In genomic region chrX:82782014-82782413, GRCh38 we compare ENCODE assay signal across 26 cellular contexts.
"Had no signal": no experiment of that assay in that cellular context is flagged by ENCODE, and none has a peak within 500 bp of the region (broad histone marks: within the 10 kb centered on the region; RNA-seq: fewer than 3 reads in every experiment).

No MANE protein-coding gene starts in this region.

- H3K9me3 ChIP-seq: suprapubic skin, testis, thoracic aorta, thyroid gland, tibial nerve, transverse colon, upper lobe of right lung, uterus, vagina had no signal

- FAIRE-seq: urothelium cell line had no signal

- H3K36me3 ChIP-seq: stomach, suprapubic skin, thoracic aorta, thyroid gland, tibial artery, tibial nerve, transverse colon, upper lobe of left lung, upper lobe of right lung, uterus, vagina had no signal

- H3K4me1 ChIP-seq: stomach, suprapubic skin, testis, thyroid gland, tibial artery, tibial nerve, transverse colon, upper lobe of left lung, upper lobe of right lung, uterus, vagina had no signal

- H3K4me3 ChIP-seq: stomach, suprapubic skin, testis, thoracic aorta, thyroid gland, tibial artery, tibial nerve, transverse colon, upper lobe of left lung, upper lobe of right lung, uterus, vagina had no signal

- H3K27ac ChIP-seq: stomach, suprapubic skin, testis, thoracic aorta, thyroid gland, tibial artery, tibial nerve, transverse colon, upper lobe of left lung, upper lobe of right lung, uterus, vagina had no signal

- DNase-seq: stimulated activated CD4-positive, alpha-beta T cell treated with anti-CD3 and anti-CD28 coated beads, Interleukin-2, amount 100 ng/mL, for 48 hours; stimulated activated CD4-positive, alpha-beta T cell treated with anti-CD3 and anti-CD28 coated beads, Interleukin-4, amount 100 ng/mL, for 1 hour; stimulated activated CD4-positive, alpha-beta T cell treated with anti-CD3 and anti-CD28 coated beads, Interleukin-4, amount 100 ng/mL, for 24 hours; stimulated activated CD4-positive, alpha-beta T cell treated with anti-CD3 and anti-CD28 coated beads, Interleukin-4, amount 100 ng/mL, for 4 hours; stimulated activated CD8-positive, alpha-beta memory T cell treated with anti-CD3 and anti-CD28 coated beads, Interleukin-4, amount 100 ng/mL, for 48 hours; stimulated activated naive B cell treated with anti-CD40 and anti-IgM and Interleukin-4, amounts not matched to agents 10 μg/mL and 1 μg/mL and 100 μg/mL, for 72 hours; stimulated activated naive CD4-positive, alpha-beta T cell; stimulated activated naive CD4-positive, alpha-beta T cell treated with Interleukin-2 at 50 U/mL for 16 hours; stimulated activated naive CD8-positive, alpha-beta T cell treated with anti-CD3 and anti-CD28 coated beads, Interleukin-15, amount 100 ng/mL, for 72 hours; stimulated activated naive CD8-positive, alpha-beta T cell treated with anti-CD3 and anti-CD28 coated beads, Interleukin-15, Interleukin-2, amounts not matched to agents 100 U/mL and 50 U/mL, for 24 hours; stomach; testis; thyroid gland; tibial artery; transverse colon; trophoblast cell; upper lobe of left lung; upper lobe of right lung; uterus had no signal

- ATAC-seq: stimulated activated effector memory CD8-positive, alpha-beta T cell treated with anti-CD3 and anti-CD28 coated beads, Interleukin-12 subunit alpha, Interleukin-12 subunit beta, amount 100 ng/mL, for 72 hours; stimulated activated memory B cell treated with anti-CD40 and anti-IgM and Interleukin-4, amounts not matched to agents 10 μg/mL and 1 μg/mL and 100 μg/mL, for 72 hours; stimulated activated naive B cell treated with anti-CD40 and anti-IgM and Interleukin-4, amounts not matched to agents 10 μg/mL and 1 μg/mL and 100 μg/mL, for 72 hours; stimulated activated naive CD8-positive, alpha-beta T cell treated with anti-CD3 and anti-CD28 coated beads, Interleukin-15, amount 100 ng/mL, for 72 hours; stimulated activated naive CD8-positive, alpha-beta T cell treated with anti-CD3 and anti-CD28 coated beads, Interleukin-15, Interleukin-2, amounts not matched to agents 100 U/mL and 50 U/mL, for 24 hours; upper lobe of right lung had no signal
